Comparison of ENCODE assay signal across 18 cellular contexts in the genomic region with DNA sequence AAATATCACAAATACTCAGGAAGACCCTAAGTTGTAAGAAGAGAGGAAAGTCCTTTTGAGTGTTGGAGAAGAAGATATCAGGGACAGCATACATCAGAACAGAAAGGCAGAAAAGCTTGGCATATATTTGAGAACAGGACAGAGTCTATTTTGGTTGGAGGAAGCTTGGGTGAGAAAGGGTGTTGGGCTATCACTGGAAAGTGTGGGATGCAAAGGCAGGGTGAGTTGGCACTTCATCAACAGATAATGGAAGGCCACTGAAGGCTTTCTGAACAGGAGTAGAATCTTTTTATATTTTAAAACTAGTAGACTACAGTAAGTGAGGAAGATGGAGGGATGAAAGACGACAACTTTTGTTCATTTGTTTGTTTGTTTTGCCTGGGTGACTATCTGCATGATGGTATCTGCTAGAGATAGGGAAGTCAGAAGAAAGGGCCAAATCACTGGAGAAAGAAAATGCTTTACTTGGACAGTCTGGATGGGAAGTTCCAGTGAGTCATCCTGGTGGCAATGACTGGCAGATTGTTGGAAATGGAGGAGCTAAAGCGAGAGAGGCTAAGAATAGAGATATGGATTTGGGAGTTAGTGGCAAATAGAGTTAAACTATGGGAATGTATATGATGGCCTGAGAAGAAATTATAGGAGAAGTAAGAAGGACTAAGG. TPM values are rescaled to one million over a fixed set of nuclear protein-coding genes. Genes with fewer than 3 reads are reported as not detected.
A peak's percentile ranks its signal among the peaks of the same experiment; 100 is the strongest.
DNase-seq lines count a peak whose midpoint lies in the region; ATAC-seq, FAIRE-seq and TF ChIP-seq lines count a peak whose summit lies in the region.
"Had no signal": no experiment of that assay in that cellular context is flagged by ENCODE, and none has a peak within 500 bp of the region (broad histone marks: within the 10 kb centered on the region; RNA-seq: fewer than 3 reads in every experiment).

No MANE protein-coding gene starts in this region.

- peaks cover 21 to 94% (median 33%) of the 10 kb centered on the region in 10 experiments for H3K4me1 ChIP-seq in BLaER1 treated with 17β-estradiol and CSF1 and Interleukin-3, amounts not matched to agents 10 nM and 100 nM
- H3K4me1 ChIP-seq in HepG2 (ENCODE audit: insufficient read depth, low read length), result no peaks in the 10 kb centered on the region
- peaks cover 0 to 7% (median 1%) of the 10 kb centered on the region in 4 donors for H3K4me1 ChIP-seq in stomach

- H3K4me2 ChIP-seq in BLaER1 treated with 17β-estradiol and CSF1 and Interleukin-3, amounts not matched to agents 10 nM and 100 nM, result peak overlapping the region in 5 of 11 experiments; percentile 22 to 87 (median 72); a peak in 10 of 22 replicates
- H3K4me2 ChIP-seq in HepG2 (ENCODE audit: low read depth, low read length), result no peak overlapping the region

- POLR2A ChIA-PET in HepG2 (lab: Yijun Ruan, JAX), result no interaction called here

- H3K9me3 ChIP-seq in BLaER1 treated with 17β-estradiol and CSF1 and Interleukin-3, amounts not matched to agents 10 nM and 100 nM (replicated peaks in 1 of 11), result no peaks in the 10 kb centered on the region; a peak in 1 of 22 replicates
- no peaks in the 10 kb centered on the region for H3K9me3 ChIP-seq in HepG2 (ENCODE audit: low read length)
- H3K9me3 ChIP-seq in stomach, result no peaks in the 10 kb centered on the region
- H3K9me3 ChIP-seq: Peyer's patch had no signal

- peak overlapping the region; percentile 64 for H3K27ac Mint-ChIP-seq in activated T-helper 2 cell treated with anti-CD3 and anti-CD28 coated beads, Interferon-gamma antibody, Interleukin-2, Interleukin-4, amounts not matched to agents 10 μg/mL and 5 μg/mL and 100 μg/mL, durations not matched to agents 14 hours and 24 hours and 36 hours
- H3K27ac Mint-ChIP-seq: HFFc6 had no signal

- no peak for TF ChIP-seq RAD21 in HepG2 (CRISPR knock-in tag; IDR thresholded peaks at IDR 0.05)

- H3K36me3 Mint-ChIP-seq in activated T-helper 2 cell treated with anti-CD3 and anti-CD28 coated beads, Interferon-gamma antibody, Interleukin-2, Interleukin-4, amounts not matched to agents 10 μg/mL and 5 μg/mL and 100 μg/mL, durations not matched to agents 14 hours and 24 hours and 36 hours (ENCODE audit: low read depth), result peaks cover 6% of the 10 kb centered on the region
- H3K36me3 Mint-ChIP-seq: naive B cell had no signal

- H3K4me3 ChIP-seq in BLaER1 treated with 17β-estradiol and CSF1 and Interleukin-3, amounts not matched to agents 10 nM and 100 nM, result no peak overlapping the region
- H3K4me3 ChIP-seq in HepG2 (replicated peaks in 1 of 3; ENCODE audit: insufficient read depth in 1 of 3, low read depth in 2 of 3, low read length in 3 of 3) (no peak overlapping the region), stomach (no peak overlapping the region)
- H3K4me3 ChIP-seq: Peyer's patch had no signal

- DNase-seq in COLO829 (ENCODE audit: low spot score) (peak; percentile 37), HepG2 (ENCODE audit: low spot score) (no peak), stomach (no peak)
- DNase-seq in activated T-helper 2 cell treated with anti-CD3 and anti-CD28 coated beads, Interferon-gamma antibody, Interleukin-2, Interleukin-4, amounts not matched to agents 10 μg/mL and 5 μg/mL and 100 μg/mL, durations not matched to agents 14 hours and 24 hours and 36 hours (ENCODE audit: low spot score), result no peak
- DNase-seq: Calu3; effector CD4-positive, alpha-beta T cell; HFFc6; kidney glomerular epithelial cell; naive B cell; NCI-H1105; NCI-H446 treated with DMSO at 0.1 percent for 48 hours; Peyer's patch; retina; stimulated activated CD4-positive, alpha-beta T cell treated with anti-CD3 and anti-CD28 coated beads, Interleukin-4, amount 100 ng/mL, for 24 hours had no signal

- ATAC-seq in HepG2 (no peak), GM18873 (IDR thresholded peaks at IDR 0.05; ENCODE audit: low FRiP score, unreplicated experiment) (no peak), GM21576 (IDR thresholded peaks at IDR 0.05; ENCODE audit: unreplicated experiment) (no peak)

- H4K20me1 ChIP-seq in BLaER1 treated with 17β-estradiol and CSF1 and Interleukin-3, amounts not matched to agents 10 nM and 100 nM, result no peaks in the 10 kb centered on the region
- H4K20me1 ChIP-seq in HepG2 (ENCODE audit: insufficient read depth, low read length), result no peaks in the 10 kb centered on the region

- H3K27me3 Mint-ChIP-seq in activated T-helper 2 cell treated with anti-CD3 and anti-CD28 coated beads, Interferon-gamma antibody, Interleukin-2, Interleukin-4, amounts not matched to agents 10 μg/mL and 5 μg/mL and 100 μg/mL, durations not matched to agents 14 hours and 24 hours and 36 hours (ENCODE audit: low read depth), result no peaks in the 10 kb centered on the region
- H3K27me3 Mint-ChIP-seq: naive B cell had no signal

- no TSS peak for BruUV-seq in HepG2 (replicated peaks; lab: Mats Ljungman, UMichigan)

- peak overlapping the region in 3 of 11 experiments; percentile 21 to 74 (median 69); a peak in 6 of 22 replicates for H3K9ac ChIP-seq in BLaER1 treated with 17β-estradiol and CSF1 and Interleukin-3, amounts not matched to agents 10 nM and 100 nM
- H3K9ac ChIP-seq in HepG2 (ENCODE audit: insufficient read depth, low read depth, low read length), result no peak overlapping the region

- no peak overlapping the region for H2AFZ ChIP-seq in HepG2 (ENCODE audit: low read length)

- H3K4me3 Mint-ChIP-seq in activated T-helper 2 cell treated with anti-CD3 and anti-CD28 coated beads, Interferon-gamma antibody, Interleukin-2, Interleukin-4, amounts not matched to agents 10 μg/mL and 5 μg/mL and 100 μg/mL, durations not matched to agents 14 hours and 24 hours and 36 hours (ENCODE audit: low read depth), result peak overlapping the region; percentile 3
- H3K4me3 Mint-ChIP-seq: HFFc6, naive B cell had no signal

- in situ Hi-C loops in HepG2 (cut with HindIII; ENCODE audit: extremely low pct_ligation_motif_present, low pct_unique_long_range_greater_than_20kb), result no loop called here

- no peaks in the 10 kb centered on the region for H3K36me3 ChIP-seq in BLaER1 treated with 17β-estradiol and CSF1 and Interleukin-3, amounts not matched to agents 10 nM and 100 nM
- H3K36me3 ChIP-seq in HepG2 (replicated peaks in 1 of 2; ENCODE audit: control insufficient read depth in 1 of 2, insufficient read depth in 2 of 2, low read length in 2 of 2), result no peaks in the 10 kb centered on the region
- H3K36me3 ChIP-seq in stomach, result no peaks in the 10 kb centered on the region
- H3K36me3 ChIP-seq: Peyer's patch had no signal

- TF ChIP-seq EP300 in HepG2 (IDR thresholded peaks at IDR 0.05; ENCODE audit: low read depth in 2 of 2, low read length in 2 of 2) (no peak), HepG2 (CRISPR knock-in tag; IDR thresholded peaks at IDR 0.05; ENCODE audit: borderline replicate concordance) (no peak), stomach (IDR thresholded peaks at IDR 0.05) (no peak)

- no peak for TF ChIP-seq POLR2A in HepG2 (IDR thresholded peaks at IDR 0.05; ENCODE audit: insufficient read depth in 1 of 2, low read depth in 2 of 2, low read length in 2 of 2)
- TF ChIP-seq POLR2A in stomach (IDR thresholded peaks at IDR 0.05), result no peak

- WGBS in HepG2 (ENCODE audit: low lambda C conversion rate), result 0% methylated on average over 2 of the region's 2 CpGs
- WGBS in stomach, 5 donors, result 45 to 68% (median 48%) methylated on average over 2 of the region's 2 CpGs

- TF ChIP-seq CTCF in HepG2 (CRISPR knock-in tag; IDR thresholded peaks at IDR 0.05), result no peak
- no peak for TF ChIP-seq CTCF in stomach (IDR thresholded peaks at IDR 0.05)

- H3K4me1 Mint-ChIP-seq in activated T-helper 2 cell treated with anti-CD3 and anti-CD28 coated beads, Interferon-gamma antibody, Interleukin-2, Interleukin-4, amounts not matched to agents 10 μg/mL and 5 μg/mL and 100 μg/mL, durations not matched to agents 14 hours and 24 hours and 36 hours (ENCODE audit: low read depth), result peaks cover 79% of the 10 kb centered on the region

- no peaks in the 10 kb centered on the region for H3K79me2 ChIP-seq in HepG2 (ENCODE audit: insufficient read depth, low read length)

- H3K9me3 Mint-ChIP-seq in activated T-helper 2 cell treated with anti-CD3 and anti-CD28 coated beads, Interferon-gamma antibody, Interleukin-2, Interleukin-4, amounts not matched to agents 10 μg/mL and 5 μg/mL and 100 μg/mL, durations not matched to agents 14 hours and 24 hours and 36 hours, result peaks cover 10% of the 10 kb centered on the region
- H3K9me3 Mint-ChIP-seq: HFFc6 had no signal

- intact Hi-C loops in activated T-helper 2 cell treated with anti-CD3 and anti-CD28 coated beads, Interferon-gamma antibody, Interleukin-2, Interleukin-4, amounts not matched to agents 10 μg/mL and 5 μg/mL and 100 μg/mL, durations not matched to agents 14 hours and 24 hours and 36 hours (cut with micrococcal nuclease), result loop anchor here (10.0 kb wide), 3 partner anchors 325 to 835 kb away; partner anchors contain the start of genes C1orf162, CEPT1, DRAM2 and LRIF1
- intact Hi-C loops in HepG2 (cut with micrococcal nuclease; ENCODE audit: unreplicated experiment) (no loop called here), stomach (cut with DNase I; ENCODE audit: low total_unique reads) (no loop called here)

- no peak for FAIRE-seq in HepG2 (lab: Jason Lieb, UNC)

- CTCF ChIA-PET in HepG2 (lab: Yijun Ruan, JAX; ENCODE audit: low intra/inter-chr PET ratio, low total read pairs), result no interaction called here

- H3K27me3 ChIP-seq in BLaER1 treated with 17β-estradiol and CSF1 and Interleukin-3, amounts not matched to agents 10 nM and 100 nM, result no peaks in the 10 kb centered on the region
- H3K27me3 ChIP-seq in HepG2 (ENCODE audit: control insufficient read depth in 1 of 2, insufficient read depth in 2 of 2, low read length in 2 of 2), result 0 out of 5 replicates have a peak, but pooled peaks cover 0 to 4% of the 10 kb centered on the region in 2 experiments
- peaks cover 0 to 14% (median 7%) of the 10 kb centered on the region in 3 donors for H3K27me3 ChIP-seq in stomach
- H3K27me3 ChIP-seq: Peyer's patch had no signal

- H3K27ac ChIP-seq in BLaER1 treated with 17β-estradiol and CSF1 and Interleukin-3, amounts not matched to agents 10 nM and 100 nM, result peak overlapping the region in 6 of 11 experiments; percentile 18 to 95 (median 76); a peak in 11 of 22 replicates
- H3K27ac ChIP-seq in HepG2 (ENCODE audit: extremely low read length, insufficient read depth, low read length) (no peak overlapping the region), stomach (no peak overlapping the region)

RNA-seq across cellular contexts. Expression of gene KCNA2, which starts 33.7 kb away (rescaled TPM):
- total RNA-seq in activated T-helper 2 cell treated with anti-CD3 and anti-CD28 coated beads, Interferon-gamma antibody, Interleukin-2, Interleukin-4, amounts not matched to agents 10 μg/mL and 5 μg/mL and 100 μg/mL, durations not matched to agents 14 hours and 24 hours and 36 hours, result 0.16 and 0.21 TPM in 2 replicates
- not detected in 2 replicates for total RNA-seq in HepG2 (2016; rRNA removed; fragmentation: Illumina TruSeq; extraction: Trizol)
- not detected in 2 replicates for total RNA-seq in HepG2 (2016; cell fraction: cytosol; rRNA removed; fragmentation: Illumina TruSeq; extraction: Trizol; ENCODE audit: low read depth)
- not detected in 2 replicates for total RNA-seq in HepG2 (2016; cell fraction: insoluble cytoplasmic fraction; rRNA removed; fragmentation: Illumina TruSeq; extraction: Trizol)
- total RNA-seq in HepG2 (2016; cell fraction: membrane; rRNA removed; fragmentation: Illumina TruSeq; extraction: Trizol), result not detected in 2 replicates
- total RNA-seq in HepG2 (2016; cell fraction: nucleus; rRNA removed; fragmentation: Illumina TruSeq; extraction: Trizol), result not detected in 2 replicates
- polyA plus RNA-seq in HepG2 (2011; rRNA removed), result not detected in 2 replicates
- polyA plus RNA-seq in HepG2 (2011; cell fraction: cytosol; rRNA removed), result not detected in 2 replicates
- not detected in 2 replicates for polyA plus RNA-seq in HepG2 (2011; cell fraction: nucleus; rRNA removed)
- not detected in 2 replicates for polyA plus RNA-seq in HepG2 (2012)
- not detected in 2 replicates for polyA plus RNA-seq in HepG2 (2016; cell fraction: cytosol; fragmentation: Illumina TruSeq; extraction: Trizol; ENCODE audit: low read depth)
- not detected in 2 replicates for polyA plus RNA-seq in HepG2 (2016; cell fraction: insoluble cytoplasmic fraction; fragmentation: Illumina TruSeq; extraction: Trizol; ENCODE audit: low read depth)
- polyA plus RNA-seq in HepG2 (2016; cell fraction: membrane; fragmentation: Illumina TruSeq; extraction: Trizol; ENCODE audit: low read depth), result not detected in 2 replicates
- polyA plus RNA-seq in HepG2 (2016; cell fraction: nucleus; fragmentation: Illumina TruSeq; extraction: Trizol; ENCODE audit: insufficient read depth, low read depth), result not detected in 2 replicates
- not detected in 2 replicates for polyA minus RNA-seq in HepG2 (2011; rRNA and poly(A)+ RNA removed; ENCODE audit: low replicate concordance)
- not detected in 2 replicates for polyA minus RNA-seq in HepG2 (2011; cell fraction: cytosol; rRNA and poly(A)+ RNA removed)
- polyA minus RNA-seq in HepG2 (2011; cell fraction: nucleus; rRNA and poly(A)+ RNA removed), result not detected in 2 replicates
- 10 to 100 TPM in 1 of 5 donors, under 1 TPM in 3, not detected in 1; under 0.01 to 42.0 (median 0.89) TPM for total RNA-seq in stomach
- polyA plus RNA-seq in stomach, result under 1 TPM in 1 of 3 donors, not detected in 2; 0.20 TPM
- total RNA-seq: Calu3, HFFc6, HT-29 had no signal

RNA-seq across cellular contexts. Expression of gene KCNA3, which starts 34.9 kb away (rescaled TPM):
- total RNA-seq in activated T-helper 2 cell treated with anti-CD3 and anti-CD28 coated beads, Interferon-gamma antibody, Interleukin-2, Interleukin-4, amounts not matched to agents 10 μg/mL and 5 μg/mL and 100 μg/mL, durations not matched to agents 14 hours and 24 hours and 36 hours, result 24.0 and 24.4 TPM in 2 replicates
- total RNA-seq in HepG2 (2016; rRNA removed; fragmentation: Illumina TruSeq; extraction: Trizol), result not detected in 2 replicates
- total RNA-seq in HepG2 (2016; cell fraction: cytosol; rRNA removed; fragmentation: Illumina TruSeq; extraction: Trizol; ENCODE audit: low read depth), result not detected in 2 replicates
- not detected in 2 replicates for total RNA-seq in HepG2 (2016; cell fraction: insoluble cytoplasmic fraction; rRNA removed; fragmentation: Illumina TruSeq; extraction: Trizol)
- total RNA-seq in HepG2 (2016; cell fraction: membrane; rRNA removed; fragmentation: Illumina TruSeq; extraction: Trizol), result not detected in 2 replicates
- not detected in 2 replicates for total RNA-seq in HepG2 (2016; cell fraction: nucleus; rRNA removed; fragmentation: Illumina TruSeq; extraction: Trizol)
- polyA plus RNA-seq in HepG2 (2011; rRNA removed), result not detected in 2 replicates
- polyA plus RNA-seq in HepG2 (2011; cell fraction: cytosol; rRNA removed), result not detected in 2 replicates
- polyA plus RNA-seq in HepG2 (2011; cell fraction: nucleus; rRNA removed), result not detected in 2 replicates
- polyA plus RNA-seq in HepG2 (2012), result not detected in 2 replicates
- polyA plus RNA-seq in HepG2 (2016; cell fraction: cytosol; fragmentation: Illumina TruSeq; extraction: Trizol; ENCODE audit: low read depth), result not detected in 2 replicates
- not detected in 2 replicates for polyA plus RNA-seq in HepG2 (2016; cell fraction: insoluble cytoplasmic fraction; fragmentation: Illumina TruSeq; extraction: Trizol; ENCODE audit: low read depth)
- not detected in 2 replicates for polyA plus RNA-seq in HepG2 (2016; cell fraction: membrane; fragmentation: Illumina TruSeq; extraction: Trizol; ENCODE audit: low read depth)
- not detected in 2 replicates for polyA plus RNA-seq in HepG2 (2016; cell fraction: nucleus; fragmentation: Illumina TruSeq; extraction: Trizol; ENCODE audit: insufficient read depth, low read depth)
- polyA minus RNA-seq in HepG2 (2011; rRNA and poly(A)+ RNA removed; ENCODE audit: low replicate concordance), result not detected in 2 replicates
- polyA minus RNA-seq in HepG2 (2011; cell fraction: cytosol; rRNA and poly(A)+ RNA removed), result not detected in 2 replicates
- polyA minus RNA-seq in HepG2 (2011; cell fraction: nucleus; rRNA and poly(A)+ RNA removed), result not detected in 2 replicates
- 10 to 100 TPM in 1 of 5 donors, 1 to 10 TPM in 1, under 1 TPM in 2, not detected in 1; 0.73 to 11.9 (median 3.3) TPM for total RNA-seq in stomach
- polyA plus RNA-seq in stomach, result not detected
- total RNA-seq: Calu3, HFFc6, HT-29 had no signal

Comparison
In these comparisons a context has a peak if more than half of its experiments do, and no peak if none do; other contexts are left out.
1. H3K27ac ChIP-seq: peak in BLaER1 treated with 17β-estradiol and CSF1 and Interleukin-3, amounts not matched to agents 10 nM and 100 nM (6 of 11); none in HepG2 (single experiment) and stomach (0 of 5).